In genomic region chr1:87689487-87689886, GRCh38 we compare ENCODE assay signal across 28 cellular contexts.
"Had no signal": no experiment of that assay in that cellular context is flagged by ENCODE, and none has a peak within 500 bp of the region (broad histone marks: within the 10 kb centered on the region; RNA-seq: fewer than 3 reads in every experiment).

No MANE protein-coding gene starts in this region.

- H3K27ac ChIP-seq: coronary artery, esophagus muscularis mucosa, foreskin keratinocyte, gastroesophageal sphincter, heart right ventricle, parathyroid adenoma, right atrium auricular region, sigmoid colon, thyroid gland, vagina had no signal

- H3K27me3 Mint-ChIP-seq: memory B cell, progenitor cell of endocrine pancreas had no signal

- H3K9ac ChIP-seq: parathyroid adenoma had no signal

- H3K36me3 Mint-ChIP-seq: memory B cell; naive B cell; natural killer cell treated with Interleukin-12 subunit alpha and Interleukin-12 subunit beta and Interleukin-15 and Interleukin-18, amount 100 ng/mL, for 72 hours had no signal

- H3K4me3 Mint-ChIP-seq: memory B cell; naive B cell; natural killer cell treated with Interleukin-12 subunit alpha and Interleukin-12 subunit beta and Interleukin-15 and Interleukin-18, amount 100 ng/mL, for 72 hours; neural crest cell; stimulated activated naive CD8-positive, alpha-beta T cell treated with anti-CD3 and anti-CD28 coated beads, Interleukin-15, amount 100 ng/mL, for 72 hours had no signal

- H2AFZ ChIP-seq: parathyroid adenoma had no signal

- H3K4me3 ChIP-seq: coronary artery, esophagus muscularis mucosa, gastroesophageal sphincter, heart right ventricle, lung, right atrium auricular region, sigmoid colon, thyroid gland, vagina had no signal

- ATAC-seq: foreskin keratinocyte; gastroesophageal sphincter; heart right ventricle; left lobe of liver; natural killer cell treated with Interleukin-12 subunit alpha and Interleukin-12 subunit beta and Interleukin-15 and Interleukin-18, amount 100 ng/mL, for 72 hours; stimulated activated naive CD8-positive, alpha-beta T cell treated with anti-CD3 and anti-CD28 coated beads, Interleukin-15, amount 100 ng/mL, for 72 hours had no signal

- FAIRE-seq: endothelial cell of umbilical vein, keratinocyte had no signal

- H3K27ac Mint-ChIP-seq: memory B cell; naive B cell; natural killer cell treated with Interleukin-12 subunit alpha and Interleukin-12 subunit beta and Interleukin-15 and Interleukin-18, amount 100 ng/mL, for 72 hours; progenitor cell of endocrine pancreas; stimulated activated naive CD8-positive, alpha-beta T cell treated with anti-CD3 and anti-CD28 coated beads, Interleukin-15, amount 100 ng/mL, for 72 hours had no signal

- H3K79me2 ChIP-seq: parathyroid adenoma had no signal

- H3K4me1 ChIP-seq: foreskin keratinocyte, parathyroid adenoma, right atrium auricular region, thyroid gland, vagina had no signal

- H3K4me1 Mint-ChIP-seq: naive B cell; stimulated activated naive CD8-positive, alpha-beta T cell treated with anti-CD3 and anti-CD28 coated beads, Interleukin-15, amount 100 ng/mL, for 72 hours had no signal

- H3K27me3 ChIP-seq: esophagus muscularis mucosa, foreskin keratinocyte, gastroesophageal sphincter, heart right ventricle, right atrium auricular region, sigmoid colon, thyroid gland, vagina had no signal

- H3K9me3 ChIP-seq: esophagus muscularis mucosa, gastroesophageal sphincter, heart right ventricle, right atrium auricular region, sigmoid colon, thyroid gland, vagina had no signal

- H3K9me3 Mint-ChIP-seq: memory B cell; naive B cell; natural killer cell treated with Interleukin-12 subunit alpha and Interleukin-12 subunit beta and Interleukin-15 and Interleukin-18, amount 100 ng/mL, for 72 hours; stimulated activated naive CD8-positive, alpha-beta T cell treated with anti-CD3 and anti-CD28 coated beads, Interleukin-15, amount 100 ng/mL, for 72 hours had no signal

- H3K36me3 ChIP-seq: esophagus muscularis mucosa, gastroesophageal sphincter, heart right ventricle, right atrium auricular region, sigmoid colon, thyroid gland, vagina had no signal

- DNase-seq: dermis blood vessel endothelial cell; effector memory CD4-positive, alpha-beta T cell; foreskin keratinocyte; heart right ventricle; hypothalamus; naive B cell; sigmoid colon; stimulated activated CD4-positive, alpha-beta T cell treated with anti-CD3 and anti-CD28 coated beads, Interleukin-15, amount 100 ng/mL, for 24 hours; stimulated activated CD4-positive, alpha-beta T cell treated with anti-CD3 and anti-CD28 coated beads, Interleukin-2, amount 100 ng/mL, for 48 hours; stimulated activated CD8-positive, alpha-beta memory T cell treated with anti-CD3 and anti-CD28 coated beads, Interleukin-4, amount 100 ng/mL, for 48 hours; stimulated activated naive CD4-positive, alpha-beta T cell; stimulated activated naive CD8-positive, alpha-beta T cell treated with anti-CD3 and anti-CD28 coated beads, Interleukin-15, amount 100 ng/mL, for 72 hours; thyroid gland; trophoblast cell had no signal
